In the genomic region with DNA sequence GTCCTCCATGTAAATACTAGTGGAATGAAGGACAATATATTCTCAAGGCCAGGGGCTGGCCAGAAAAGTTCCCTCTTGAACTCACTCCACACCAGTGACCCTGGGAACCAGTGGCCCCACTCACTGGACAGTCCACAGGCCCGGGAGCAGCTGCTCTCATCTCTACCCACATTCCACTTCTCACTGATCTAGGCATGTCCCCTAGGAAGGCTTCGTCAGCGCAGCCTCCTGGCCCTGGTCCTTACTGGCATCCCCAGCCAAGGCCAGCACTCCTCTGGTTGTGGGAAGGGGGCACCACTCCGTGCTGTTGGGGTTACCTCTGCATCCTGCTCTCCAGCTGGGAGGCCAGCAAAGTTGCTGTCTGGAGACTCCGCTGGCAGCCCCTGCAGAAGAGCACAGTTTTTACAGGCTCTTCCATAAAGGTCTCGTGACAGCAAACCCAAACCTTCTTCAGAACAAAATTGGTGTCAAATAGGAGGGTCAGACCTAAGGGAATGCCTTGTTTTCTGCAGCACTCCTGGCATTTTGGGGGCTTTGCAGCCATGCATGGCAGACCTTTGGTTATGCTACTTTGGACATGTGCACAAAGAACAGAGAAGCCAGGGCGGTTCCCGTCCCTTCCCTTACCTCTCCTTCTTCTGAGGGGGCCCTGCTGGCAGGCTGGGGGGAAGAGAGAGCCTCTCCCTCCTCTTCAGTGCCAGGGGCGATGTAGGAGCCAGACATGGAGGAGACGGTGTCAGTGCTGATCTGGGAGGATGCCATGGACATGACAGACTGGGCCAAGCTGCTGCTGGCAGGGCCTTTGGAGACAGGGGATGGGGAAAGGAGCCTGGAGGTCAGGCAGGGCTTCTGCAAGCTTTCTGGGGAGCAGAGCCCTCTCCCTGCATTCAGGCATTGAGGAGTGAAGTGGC, we compare ENCODE assay signal across 1 cellular context.
TF ChIP-seq lines count a peak whose summit lies in the region.

No MANE protein-coding gene starts in this region.

TF ChIP-seq in HepG2, 621 proteins besides CTCF, POLR2A, EP300 and RAD21:
- TF ChIP-seq ZNF20 (CRISPR knock-in tag; IDR thresholded peaks at IDR 0.05) (no peak), AHR (CRISPR knock-in tag; IDR thresholded peaks at IDR 0.05) (no peak), SMAD9 (CRISPR knock-in tag; IDR thresholded peaks at IDR 0.05) (no peak), ZNF10 (CRISPR knock-in tag; IDR thresholded peaks at IDR 0.05; ENCODE audit: borderline replicate concordance, low read depth) (no peak), RFXAP (CRISPR knock-in tag; IDR thresholded peaks at IDR 0.05; ENCODE audit: borderline replicate concordance) (no peak), TAF1 (CRISPR knock-in tag; IDR thresholded peaks at IDR 0.05) (no peak), NR1H2 (CRISPR knock-in tag; IDR thresholded peaks at IDR 0.05; ENCODE audit: borderline replicate concordance, low read depth) (no peak), RXRB (CRISPR knock-in tag; IDR thresholded peaks at IDR 0.05; ENCODE audit: borderline replicate concordance) (no peak)
- TF ChIP-seq, protein P1, sequence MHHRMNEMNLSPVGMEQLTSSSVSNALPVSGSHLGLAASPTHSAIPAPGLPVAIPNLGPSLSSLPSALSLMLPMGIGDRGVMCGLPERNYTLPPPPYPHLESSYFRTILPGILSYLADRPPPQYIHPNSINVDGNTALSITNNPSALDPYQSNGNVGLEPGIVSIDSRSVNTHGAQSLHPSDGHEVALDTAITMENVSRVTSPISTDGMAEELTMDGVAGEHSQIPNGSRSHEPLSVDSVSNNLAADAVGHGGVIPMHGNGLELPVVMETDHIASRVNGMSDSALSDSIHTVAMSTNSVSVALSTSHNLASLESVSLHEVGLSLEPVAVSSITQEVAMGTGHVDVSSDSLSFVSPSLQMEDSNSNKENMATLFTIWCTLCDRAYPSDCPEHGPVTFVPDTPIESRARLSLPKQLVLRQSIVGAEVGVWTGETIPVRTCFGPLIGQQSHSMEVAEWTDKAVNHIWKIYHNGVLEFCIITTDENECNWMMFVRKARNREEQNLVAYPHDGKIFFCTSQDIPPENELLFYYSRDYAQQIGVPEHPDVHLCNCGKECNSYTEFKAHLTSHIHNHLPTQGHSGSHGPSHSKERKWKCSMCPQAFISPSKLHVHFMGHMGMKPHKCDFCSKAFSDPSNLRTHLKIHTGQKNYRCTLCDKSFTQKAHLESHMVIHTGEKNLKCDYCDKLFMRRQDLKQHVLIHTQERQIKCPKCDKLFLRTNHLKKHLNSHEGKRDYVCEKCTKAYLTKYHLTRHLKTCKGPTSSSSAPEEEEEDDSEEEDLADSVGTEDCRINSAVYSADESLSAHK (CRISPR knock-in tag; IDR thresholded peaks at IDR 0.05; ENCODE audit: borderline replicate concordance) = no peak
